ENCODE assay signal across 1 cellular context in genomic region chr1:235160965-235161684, GRCh38.
TF ChIP-seq lines count a peak whose summit lies in the region.

A gene with protein sequence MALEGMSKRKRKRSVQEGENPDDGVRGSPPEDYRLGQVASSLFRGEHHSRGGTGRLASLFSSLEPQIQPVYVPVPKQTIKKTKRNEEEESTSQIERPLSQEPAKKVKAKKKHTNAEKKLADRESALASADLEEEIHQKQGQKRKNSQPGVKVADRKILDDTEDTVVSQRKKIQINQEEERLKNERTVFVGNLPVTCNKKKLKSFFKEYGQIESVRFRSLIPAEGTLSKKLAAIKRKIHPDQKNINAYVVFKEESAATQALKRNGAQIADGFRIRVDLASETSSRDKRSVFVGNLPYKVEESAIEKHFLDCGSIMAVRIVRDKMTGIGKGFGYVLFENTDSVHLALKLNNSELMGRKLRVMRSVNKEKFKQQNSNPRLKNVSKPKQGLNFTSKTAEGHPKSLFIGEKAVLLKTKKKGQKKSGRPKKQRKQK (minus strand): TSS chr1:235161250. CDS start chr1:235161226, 24 bp downstream.

TF ChIP-seq in HepG2, 621 proteins besides CTCF, POLR2A, EP300 and RAD21 (continued from another document and continues in another):
- peak; percentile 98 for TF ChIP-seq ZNF18 (CRISPR knock-in tag; IDR thresholded peaks at IDR 0.05; ENCODE audit: insufficient replicate concordance)
- TF ChIP-seq SP2 (CRISPR knock-in tag; IDR thresholded peaks at IDR 0.05), result 0 out of 2 replicates have a peak, but pooled peaks have one; percentile 36
- TF ChIP-seq ZNF318 (CRISPR knock-in tag; IDR thresholded peaks at IDR 0.05), result peak; percentile 91; the same call in 1 of the 2 replicates
- peak; percentile 39 for TF ChIP-seq MIER2 (CRISPR knock-in tag; IDR thresholded peaks at IDR 0.05)
- TF ChIP-seq GMEB2 (CRISPR knock-in tag; IDR thresholded peaks at IDR 0.05; ENCODE audit: low read depth), result no peak
- no peak for TF ChIP-seq ZNF660 (CRISPR knock-in tag; IDR thresholded peaks at IDR 0.05; ENCODE audit: borderline replicate concordance, low read depth)
- TF ChIP-seq ZNF746 (CRISPR knock-in tag; IDR thresholded peaks at IDR 0.05), result peak; percentile 68
- no peak for TF ChIP-seq TERF1 (CRISPR knock-in tag; IDR thresholded peaks at IDR 0.05)
- peak; percentile 79 for TF ChIP-seq ZNF143 (CRISPR knock-in tag; IDR thresholded peaks at IDR 0.05)
- TF ChIP-seq POLR2AphosphoS5 (IDR thresholded peaks at IDR 0.05; ENCODE audit: low read depth, low read length), result peak; percentile 98
- no peak for TF ChIP-seq ZNF7 (CRISPR knock-in tag; IDR thresholded peaks at IDR 0.05)
- no peak; the same call in 1 of the 2 replicates for TF ChIP-seq TMF1 (CRISPR knock-in tag; IDR thresholded peaks at IDR 0.05; ENCODE audit: low read depth)
- no peak for TF ChIP-seq ZNF589 (CRISPR knock-in tag; conservative IDR thresholded peaks at IDR 0.05)
- TF ChIP-seq ZFY (CRISPR knock-in tag; IDR thresholded peaks at IDR 0.05), result peak; percentile 70
- 0 out of 2 replicates have a peak, but pooled peaks have one; percentile 64 for TF ChIP-seq CENPT (CRISPR knock-in tag; IDR thresholded peaks at IDR 0.05; ENCODE audit: low read depth)
- TF ChIP-seq ZC3H13 (CRISPR knock-in tag; IDR thresholded peaks at IDR 0.05), result no peak
- TF ChIP-seq BRF2 (CRISPR knock-in tag; IDR thresholded peaks at IDR 0.05), result no peak
- peak; percentile 94 for TF ChIP-seq ZNF274 (CRISPR knock-in tag; IDR thresholded peaks at IDR 0.05)
- no peak for TF ChIP-seq IRF9 (CRISPR knock-in tag; IDR thresholded peaks at IDR 0.05; ENCODE audit: borderline replicate concordance)
- no peak for TF ChIP-seq SCMH1 (CRISPR knock-in tag; IDR thresholded peaks at IDR 0.05; ENCODE audit: borderline replicate concordance)
- peak; percentile 81 for TF ChIP-seq DR1 (CRISPR knock-in tag; IDR thresholded peaks at IDR 0.05)
- peak; percentile 85 for TF ChIP-seq THAP11 (CRISPR knock-in tag; IDR thresholded peaks at IDR 0.05)
- peak; percentile 83 for TF ChIP-seq ZFP1 (CRISPR knock-in tag; IDR thresholded peaks at IDR 0.05)
- peak; percentile 97; the same call in 1 of the 2 replicates for TF ChIP-seq ZNF430 (CRISPR knock-in tag; IDR thresholded peaks at IDR 0.05)
- TF ChIP-seq ISL2 (CRISPR knock-in tag; IDR thresholded peaks at IDR 0.05), result peak; percentile 67; the same call in 1 of the 2 replicates
- TF ChIP-seq, protein P1, sequence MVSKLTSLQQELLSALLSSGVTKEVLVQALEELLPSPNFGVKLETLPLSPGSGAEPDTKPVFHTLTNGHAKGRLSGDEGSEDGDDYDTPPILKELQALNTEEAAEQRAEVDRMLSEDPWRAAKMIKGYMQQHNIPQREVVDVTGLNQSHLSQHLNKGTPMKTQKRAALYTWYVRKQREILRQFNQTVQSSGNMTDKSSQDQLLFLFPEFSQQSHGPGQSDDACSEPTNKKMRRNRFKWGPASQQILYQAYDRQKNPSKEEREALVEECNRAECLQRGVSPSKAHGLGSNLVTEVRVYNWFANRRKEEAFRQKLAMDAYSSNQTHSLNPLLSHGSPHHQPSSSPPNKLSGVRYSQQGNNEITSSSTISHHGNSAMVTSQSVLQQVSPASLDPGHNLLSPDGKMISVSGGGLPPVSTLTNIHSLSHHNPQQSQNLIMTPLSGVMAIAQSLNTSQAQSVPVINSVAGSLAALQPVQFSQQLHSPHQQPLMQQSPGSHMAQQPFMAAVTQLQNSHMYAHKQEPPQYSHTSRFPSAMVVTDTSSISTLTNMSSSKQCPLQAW (CRISPR knock-in tag; IDR thresholded peaks at IDR 0.05), result peak; percentile 94
- 0 out of 2 replicates have a peak, but pooled peaks have one; percentile 45 for TF ChIP-seq FOXM1 (CRISPR knock-in tag; IDR thresholded peaks at IDR 0.05)
- peak; percentile 88 for TF ChIP-seq ZNF564 (CRISPR knock-in tag; IDR thresholded peaks at IDR 0.05)
- TF ChIP-seq MYPOP (CRISPR knock-in tag; IDR thresholded peaks at IDR 0.05), result peak; percentile 84
- TF ChIP-seq ZKSCAN8 (CRISPR knock-in tag; IDR thresholded peaks at IDR 0.05; ENCODE audit: borderline replicate concordance), result 0 out of 2 replicates have a peak, but pooled peaks have one; percentile 41
- TF ChIP-seq ZHX1 (CRISPR knock-in tag; IDR thresholded peaks at IDR 0.05; ENCODE audit: low read depth), result peak; percentile 67; the same call in 1 of the 2 replicates
- peak; percentile 23; the same call in 1 of the 2 replicates for TF ChIP-seq CREB1 (IDR thresholded peaks at IDR 0.05)
- TF ChIP-seq CREB1 (CRISPR knock-in tag; IDR thresholded peaks at IDR 0.05), result peak; percentile 66
- no peak for TF ChIP-seq KLF13 (CRISPR knock-in tag; IDR thresholded peaks at IDR 0.05)
